Comparison of ENCODE assay signal across 8 cellular contexts in the genomic region with DNA sequence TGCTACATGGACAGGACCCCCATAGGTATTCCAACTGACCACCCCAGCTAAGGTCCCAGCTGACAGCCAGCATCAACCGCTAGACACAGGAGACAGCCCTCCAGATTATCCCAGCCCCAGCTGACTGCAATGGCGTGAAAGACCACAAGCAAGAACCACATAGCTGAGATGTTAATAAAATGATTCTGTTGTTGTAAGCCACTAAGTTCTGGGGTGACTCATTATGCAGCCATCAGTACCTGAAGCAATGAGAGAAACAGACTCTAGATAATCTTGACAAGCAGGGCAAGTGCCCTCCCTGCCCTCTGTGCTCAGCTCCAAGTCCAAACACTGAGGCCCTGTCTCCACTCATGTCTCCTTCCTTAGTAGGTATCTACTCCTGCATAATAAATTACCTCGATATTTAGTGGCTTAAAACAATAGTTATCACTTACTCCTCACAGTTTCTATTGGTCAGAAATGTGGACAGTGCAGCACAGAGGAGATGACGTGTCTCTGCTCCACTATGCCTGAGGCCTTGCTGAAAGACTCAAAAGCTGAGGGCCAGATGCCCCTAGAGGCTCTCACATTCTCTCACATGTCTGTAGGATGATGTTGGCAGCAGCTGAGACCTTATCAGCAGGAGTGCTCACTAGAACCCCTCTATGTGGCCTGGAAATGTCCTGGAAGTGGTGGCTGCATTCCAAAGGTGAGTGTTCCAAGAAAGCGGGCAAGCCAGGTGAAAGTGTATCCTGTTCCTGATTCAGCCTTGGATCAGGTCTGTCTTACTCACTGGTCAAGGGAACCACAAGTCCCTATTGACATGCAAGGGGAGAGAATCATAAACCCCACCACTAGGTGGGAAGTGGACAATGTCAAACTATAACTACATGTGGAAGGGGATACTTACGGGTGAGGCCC. TPM values are rescaled to one million over a fixed set of nuclear protein-coding genes. Genes with fewer than 3 reads are reported as not detected.
A peak's percentile ranks its signal among the peaks of the same experiment; 100 is the strongest.
DNase-seq lines count a peak whose midpoint lies in the region; ATAC-seq, FAIRE-seq and TF ChIP-seq lines count a peak whose summit lies in the region.

No MANE protein-coding gene starts in this region.

- no peak overlapping the region for H3K9ac ChIP-seq in HepG2 (ENCODE audit: insufficient read depth, low read depth, low read length)

- no peak overlapping the region for H2AFZ ChIP-seq in HepG2 (ENCODE audit: low read length)

- ATAC-seq in HepG2 (no peak), GM18861 (IDR thresholded peaks at IDR 0.05; ENCODE audit: unreplicated experiment) (no peak)

- TF ChIP-seq POLR2A in HepG2 (IDR thresholded peaks at IDR 0.05; ENCODE audit: insufficient read depth in 1 of 2, low read depth in 2 of 2, low read length in 2 of 2), result no peak

- H3K4me3 Mint-ChIP-seq in HFFc6, result peak overlapping the region; percentile 100

- H3K36me3 ChIP-seq in HepG2 (replicated peaks in 1 of 2; ENCODE audit: control insufficient read depth in 1 of 2, insufficient read depth in 2 of 2, low read length in 2 of 2), result peaks cover 3 to 34% of the 10 kb centered on the region in 2 experiments; a peak in 4 of 5 replicates

- H3K4me1 Mint-ChIP-seq in HFFc6 (ENCODE audit: low read depth), result peaks cover 74% of the 10 kb centered on the region

- no peaks in the 10 kb centered on the region for H3K27me3 ChIP-seq in HepG2 (ENCODE audit: control insufficient read depth in 1 of 2, insufficient read depth in 2 of 2, low read length in 2 of 2)

- BruUV-seq in HepG2 (replicated peaks; lab: Mats Ljungman, UMichigan), result no TSS peak

- no peak overlapping the region for H3K4me3 ChIP-seq in astrocyte of the cerebellum (ENCODE audit: low read depth, low read length)
- H3K4me3 ChIP-seq in HepG2 (replicated peaks in 1 of 3; ENCODE audit: insufficient read depth in 1 of 3, low read depth in 2 of 3, low read length in 3 of 3), result no peak overlapping the region

- H3K9me3 ChIP-seq in HepG2 (ENCODE audit: low read length), result no peaks in the 10 kb centered on the region

- peaks cover 56% of the 10 kb centered on the region for H3K4me1 ChIP-seq in HepG2 (ENCODE audit: insufficient read depth, low read length)

- no peak for FAIRE-seq in HepG2 (lab: Jason Lieb, UNC)

- CTCF ChIA-PET in HepG2 (lab: Yijun Ruan, JAX; ENCODE audit: low intra/inter-chr PET ratio, low total read pairs), result interaction anchor here (1.7 kb wide), 1 partner anchor 15 kb away, joined by 8 read pairs; no protein-coding TSS in a partner anchor

- POLR2A ChIA-PET in HepG2 (lab: Yijun Ruan, JAX), result interaction anchor here (4.1 kb wide), 1 partner anchor 10 kb away, joined by 18 read pairs; no protein-coding TSS in a partner anchor

- peaks cover 81% of the 10 kb centered on the region for H4K20me1 ChIP-seq in HepG2 (ENCODE audit: insufficient read depth, low read length)

- H3K27ac Mint-ChIP-seq in HFFc6, result peak overlapping the region; percentile 96

- no peak overlapping the region for H3K27ac ChIP-seq in HepG2 (ENCODE audit: extremely low read length, insufficient read depth, low read length)

- in situ Hi-C loops in ACHN (cut with HindIII; ENCODE audit: low pct_ligation_motif_present, low pct_unique_long_range_greater_than_20kb, low sequenced_read_pairs), result no loop called here
- in situ Hi-C loops in astrocyte of the cerebellum (cut with HindIII; ENCODE audit: low sequenced_read_pairs), result no loop called here
- in situ Hi-C loops in HepG2 (cut with HindIII; ENCODE audit: extremely low pct_ligation_motif_present, low pct_unique_long_range_greater_than_20kb), result no loop called here

- H3K79me2 ChIP-seq in HepG2 (ENCODE audit: insufficient read depth, low read length), result peaks cover 88% of the 10 kb centered on the region

- H3K9me3 Mint-ChIP-seq in HFFc6, result no peaks in the 10 kb centered on the region

- TF ChIP-seq EP300 in HepG2 (IDR thresholded peaks at IDR 0.05; ENCODE audit: low read depth in 2 of 2, low read length in 2 of 2) (no peak), HepG2 (CRISPR knock-in tag; IDR thresholded peaks at IDR 0.05; ENCODE audit: borderline replicate concordance) (no peak)

- DNase-seq in ACHN (peak; percentile 70), HFFc6 (peak; percentile 90), astrocyte of the cerebellum (ENCODE audit: low read depth) (no peak), HepG2 (ENCODE audit: low spot score) (no peak), SK-N-DZ (ENCODE audit: low spot score) (no peak), iPS-NIHi7 (ENCODE audit: extremely low spot score) (no peak), NCI-H345 treated with DMSO at 0.1 percent for 48 hours (lab: John Stamatoyannopoulos, UW; ENCODE audit: unreplicated experiment) (no peak)

- intact Hi-C loops in HepG2 (cut with micrococcal nuclease; ENCODE audit: unreplicated experiment), result loop anchor here (2.0 kb wide), 1 partner anchor 15 kb away; no protein-coding TSS in a partner anchor

- H3K4me2 ChIP-seq in HepG2 (ENCODE audit: low read depth, low read length), result peak overlapping the region; percentile 6; the same call in 1 of the 2 replicates

- no peak for TF ChIP-seq RAD21 in HepG2 (CRISPR knock-in tag; IDR thresholded peaks at IDR 0.05)

- no peaks in the 10 kb centered on the region for H3K27me3 Mint-ChIP-seq in HFFc6 (ENCODE audit: insufficient read depth)

- 83% methylated on average over 6 of the region's 6 CpGs for whole genome bisulfite sequencing in HepG2 (ENCODE audit: low lambda C conversion rate)

- peak; percentile 73 for TF ChIP-seq CTCF in HFFc6 (IDR thresholded peaks at IDR 0.05)
- peak; percentile 17 for TF ChIP-seq CTCF in astrocyte of the cerebellum (IDR thresholded peaks at IDR 0.05; ENCODE audit: low read depth, low read length, missing control alignments)
- no peak for TF ChIP-seq CTCF in HepG2 (CRISPR knock-in tag; IDR thresholded peaks at IDR 0.05)

- H3K36me3 Mint-ChIP-seq in HFFc6 (ENCODE audit: low read depth), result peaks cover 48% of the 10 kb centered on the region

TF ChIP-seq in HepG2, 621 proteins besides CTCF, POLR2A, EP300 and RAD21:
- TF ChIP-seq ZNF788 (CRISPR knock-in tag; IDR thresholded peaks at IDR 0.05; ENCODE audit: borderline replicate concordance), result no peak
- TF ChIP-seq, protein P1, sequence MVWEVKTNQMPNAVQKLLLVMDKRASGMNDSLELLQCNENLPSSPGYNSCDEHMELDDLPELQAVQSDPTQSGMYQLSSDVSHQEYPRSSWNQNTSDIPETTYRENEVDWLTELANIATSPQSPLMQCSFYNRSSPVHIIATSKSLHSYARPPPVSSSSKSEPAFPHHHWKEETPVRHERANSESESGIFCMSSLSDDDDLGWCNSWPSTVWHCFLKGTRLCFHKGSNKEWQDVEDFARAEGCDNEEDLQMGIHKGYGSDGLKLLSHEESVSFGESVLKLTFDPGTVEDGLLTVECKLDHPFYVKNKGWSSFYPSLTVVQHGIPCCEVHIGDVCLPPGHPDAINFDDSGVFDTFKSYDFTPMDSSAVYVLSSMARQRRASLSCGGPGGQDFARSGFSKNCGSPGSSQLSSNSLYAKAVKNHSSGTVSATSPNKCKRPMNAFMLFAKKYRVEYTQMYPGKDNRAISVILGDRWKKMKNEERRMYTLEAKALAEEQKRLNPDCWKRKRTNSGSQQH (CRISPR knock-in tag; IDR thresholded peaks at IDR 0.05; ENCODE audit: low read depth), result no peak
- TF ChIP-seq NFATC3 (CRISPR knock-in tag; IDR thresholded peaks at IDR 0.05), result no peak
- no peak for TF ChIP-seq CC2D1A (CRISPR knock-in tag; IDR thresholded peaks at IDR 0.05)
- TF ChIP-seq, protein P2, sequence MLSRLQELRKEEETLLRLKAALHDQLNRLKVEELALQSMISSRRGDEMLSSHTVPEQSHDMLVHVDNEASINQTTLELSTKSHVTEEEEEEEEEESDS (CRISPR knock-in tag; IDR thresholded peaks at IDR 0.05; ENCODE audit: borderline replicate concordance), result no peak
- TF ChIP-seq, protein P3, sequence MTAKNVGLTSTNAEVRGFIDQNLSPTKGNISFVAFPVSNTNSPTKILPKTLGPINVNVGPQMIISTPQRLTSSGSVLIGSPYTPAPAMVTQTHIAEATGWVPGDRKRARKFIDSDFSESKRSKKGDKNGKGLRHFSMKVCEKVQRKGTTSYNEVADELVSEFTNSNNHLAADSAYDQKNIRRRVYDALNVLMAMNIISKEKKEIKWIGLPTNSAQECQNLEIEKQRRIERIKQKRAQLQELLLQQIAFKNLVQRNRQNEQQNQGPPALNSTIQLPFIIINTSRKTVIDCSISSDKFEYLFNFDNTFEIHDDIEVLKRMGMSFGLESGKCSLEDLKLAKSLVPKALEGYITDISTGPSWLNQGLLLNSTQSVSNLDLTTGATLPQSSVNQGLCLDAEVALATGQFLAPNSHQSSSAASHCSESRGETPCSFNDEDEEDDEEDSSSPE (CRISPR knock-in tag; IDR thresholded peaks at IDR 0.05), result no peak
- TF ChIP-seq HDAC2 (CRISPR knock-in tag; IDR thresholded peaks at IDR 0.05), result no peak
TF ChIP-seq in HepG2: peak in this region for 0.

RNA-seq across cellular contexts. Expression of gene MGAT1, which starts 2.5 kb away (rescaled TPM):
- total RNA-seq in HFFc6 (2021; fragmentation: NEBNext Ultra II Directional; extraction: Animal tissue kit (Norgen Biotek cat#: 25700)), result 100 to 1,000 TPM; 188 to 220 (median 206) TPM
- 26.7 and 50.1 TPM in 2 replicates for total RNA-seq in HepG2 (2016; rRNA removed; fragmentation: Illumina TruSeq; extraction: Trizol)
- 15.0 and 17.0 TPM in 2 replicates for total RNA-seq in HepG2 (2016; cell fraction: cytosol; rRNA removed; fragmentation: Illumina TruSeq; extraction: Trizol; ENCODE audit: low read depth)
- 27.7 and 47.8 TPM in 2 replicates for total RNA-seq in HepG2 (2016; cell fraction: insoluble cytoplasmic fraction; rRNA removed; fragmentation: Illumina TruSeq; extraction: Trizol)
- total RNA-seq in HepG2 (2016; cell fraction: membrane; rRNA removed; fragmentation: Illumina TruSeq; extraction: Trizol), result 38.7 and 40.9 TPM in 2 replicates
- 41.7 and 45.5 TPM in 2 replicates for total RNA-seq in HepG2 (2016; cell fraction: nucleus; rRNA removed; fragmentation: Illumina TruSeq; extraction: Trizol)
- 55.3 and 72.5 TPM in 2 replicates for polyA plus RNA-seq in HepG2 (2011; rRNA removed)
- 68.1 and 77.1 TPM in 2 replicates for polyA plus RNA-seq in HepG2 (2011; cell fraction: cytosol; rRNA removed)
- 95.1 and 98.8 TPM in 2 replicates for polyA plus RNA-seq in HepG2 (2011; cell fraction: nucleus; rRNA removed)
- 54.8 and 70.3 TPM in 2 replicates for polyA plus RNA-seq in HepG2 (2012)
- polyA plus RNA-seq in HepG2 (2016; cell fraction: cytosol; fragmentation: Illumina TruSeq; extraction: Trizol; ENCODE audit: low read depth), result 24.2 and 28.9 TPM in 2 replicates
- polyA plus RNA-seq in HepG2 (2016; cell fraction: insoluble cytoplasmic fraction; fragmentation: Illumina TruSeq; extraction: Trizol; ENCODE audit: low read depth), result 31.3 and 35.5 TPM in 2 replicates
- 36.5 and 42.6 TPM in 2 replicates for polyA plus RNA-seq in HepG2 (2016; cell fraction: membrane; fragmentation: Illumina TruSeq; extraction: Trizol; ENCODE audit: low read depth)
- polyA plus RNA-seq in HepG2 (2016; cell fraction: nucleus; fragmentation: Illumina TruSeq; extraction: Trizol; ENCODE audit: insufficient read depth, low read depth), result 88.1 and 90.9 TPM in 2 replicates
- 47.5 and 138 TPM in 2 replicates for polyA minus RNA-seq in HepG2 (2011; rRNA and poly(A)+ RNA removed; ENCODE audit: low replicate concordance)
- 68.3 and 69.5 TPM in 2 replicates for polyA minus RNA-seq in HepG2 (2011; cell fraction: cytosol; rRNA and poly(A)+ RNA removed)
- polyA minus RNA-seq in HepG2 (2011; cell fraction: nucleus; rRNA and poly(A)+ RNA removed), result 44.8 and 54.2 TPM in 2 replicates
- 40.8 and 45.6 TPM in 2 replicates for polyA plus RNA-seq in SK-N-DZ (2014; cell fraction: cytosol; rRNA removed)
- polyA plus RNA-seq in SK-N-DZ (2014; cell fraction: nucleus; rRNA removed), result 42.4 and 44.6 TPM in 2 replicates

Comparison
In these comparisons a context has a peak if more than half of its experiments do, and no peak if none do; other contexts are left out.
1. DNase-seq: peak in ACHN (single experiment) and HFFc6 (single experiment); none in astrocyte of the cerebellum (single experiment), HepG2 (single experiment), SK-N-DZ (single experiment), iPS-NIHi7 (single experiment) and NCI-H345 treated with DMSO at 0.1 percent for 48 hours (single experiment).